In genomic region chr2:175154670-175155082, GRCh38 we compare ENCODE assay signal across 10 cellular contexts. TPM values are rescaled to one million over a fixed set of nuclear protein-coding genes. Genes with fewer than 3 reads are reported as not detected.
DNase-seq lines count a peak whose midpoint lies in the region; ATAC-seq, FAIRE-seq and TF ChIP-seq lines count a peak whose summit lies in the region.
"Had no signal": no experiment of that assay in that cellular context is flagged by ENCODE, and none has a peak within 500 bp of the region (broad histone marks: within the 10 kb centered on the region; RNA-seq: fewer than 3 reads in every experiment).

No MANE protein-coding gene starts in this region.

- no peak for TF ChIP-seq RAD21 in A549 (conservative IDR thresholded peaks at IDR 0.05 in 1 of 2, IDR thresholded peaks at IDR 0.05 in 1 of 2)

- no peaks in the 10 kb centered on the region for H3K27me3 ChIP-seq in astrocyte (ENCODE audit: insufficient read depth, low read length)

- intact Hi-C loops in cardiac septum (cut with DNase I): no loop called here

- no peaks in the 10 kb centered on the region for H3K9me3 Mint-ChIP-seq in astrocyte (ENCODE audit: unreplicated experiment)

- no peak overlapping the region for H2AFZ ChIP-seq in astrocyte (ENCODE audit: low read depth, low read length)

- FAIRE-seq in A549 (lab: Jason Lieb, UNC) (no peak), astrocyte (lab: Jason Lieb, UNC) (peak; percentile 71)
- FAIRE-seq: G401.6 had no signal

- no peaks in the 10 kb centered on the region for H3K27me3 Mint-ChIP-seq in astrocyte (ENCODE audit: low read depth, unreplicated experiment)

- CTCF ChIA-PET in A549 (lab: Yijun Ruan, JAX): no interaction called here

- H3K79me2 ChIP-seq in astrocyte (ENCODE audit: insufficient read depth, low read length): peaks cover 98% of the 10 kb centered on the region

- TF ChIP-seq EP300 in A549 (IDR thresholded peaks at IDR 0.05): no peak

- H3K9me3 ChIP-seq in A549: no peaks in the 10 kb centered on the region
- no peaks in the 10 kb centered on the region for H3K9me3 ChIP-seq in astrocyte (ENCODE audit: insufficient read depth, low read depth, low read length)

- POLR2A ChIA-PET in A549 (lab: Yijun Ruan, JAX): no interaction called here

- peak overlapping the region; percentile 37 for H3K4me2 ChIP-seq in A549
- H3K4me2 ChIP-seq in astrocyte (ENCODE audit: low read length): peak overlapping the region; percentile 74

- DNase-seq in A549 (ENCODE audit: low read depth in 1 of 2, low spot score in 1 of 2): peak in 1 of 2 experiments; percentile 24
- peak; percentile 87 for DNase-seq in astrocyte (ENCODE audit: low read depth)
- DNase-seq in CD1c-positive myeloid dendritic cell (ENCODE audit: extremely low spot score): no peak
- no peak for DNase-seq in cardiac septum (ENCODE audit: low spot score)
- DNase-seq in NCI-H1417 (lab: John Stamatoyannopoulos, UW): no peak
- DNase-seq in activated CD4-positive, alpha-beta T cell treated with anti-CD3 and anti-CD28 coated beads for 1 hour: no peak

- no peak for TF ChIP-seq CTCF in A549 (IDR thresholded peaks at IDR 0.05)
- TF ChIP-seq CTCF in astrocyte (IDR thresholded peaks at IDR 0.05; ENCODE audit: insufficient read depth, low read depth, low read length): no peak

- peaks cover 2% of the 10 kb centered on the region for H3K36me3 ChIP-seq in astrocyte (ENCODE audit: insufficient read depth, low read length)

- peaks cover 74% of the 10 kb centered on the region for H4K20me1 ChIP-seq in astrocyte (ENCODE audit: insufficient read depth, low read length)

- peaks cover 8% of the 10 kb centered on the region for H3K36me3 Mint-ChIP-seq in astrocyte (ENCODE audit: low read depth, unreplicated experiment)

- peak overlapping the region in 1 of 2 experiments; percentile 0; a peak in 1 of 6 replicates for H3K27ac ChIP-seq in A549
- peak overlapping the region; percentile 67 for H3K27ac ChIP-seq in astrocyte (ENCODE audit: low read depth, low read length)
- H3K27ac ChIP-seq: SK-N-MC had no signal

- peak overlapping the region; percentile 42 for H3K4me3 Mint-ChIP-seq in astrocyte (ENCODE audit: unreplicated experiment)

- peak overlapping the region; percentile 73 for H3K27ac Mint-ChIP-seq in astrocyte (ENCODE audit: unreplicated experiment)

- H3K4me1 Mint-ChIP-seq in astrocyte (ENCODE audit: low read depth, unreplicated experiment): peaks cover 29% of the 10 kb centered on the region

- H3K4me3 ChIP-seq in A549 (no peak overlapping the region), astrocyte (ENCODE audit: insufficient read depth, low read depth, low read length) (peak overlapping the region; percentile 7)
- H3K4me3 ChIP-seq: SK-N-MC had no signal

- ATAC-seq in A549: peak; percentile 50 to 87
- ATAC-seq in GM18907 (IDR thresholded peaks at IDR 0.05; ENCODE audit: unreplicated experiment): peak; percentile 73
- peak; percentile 77 for ATAC-seq in HG03196 (IDR thresholded peaks at IDR 0.05; ENCODE audit: unreplicated experiment)

- no peak for TF ChIP-seq POLR2A in A549 (IDR thresholded peaks at IDR 0.05; ENCODE audit: low read length)

- H3K9ac ChIP-seq in astrocyte (ENCODE audit: low read length): peak overlapping the region; percentile 38

- H3K4me1 ChIP-seq in A549 (peaks cover 27% of the 10 kb centered on the region), astrocyte (ENCODE audit: insufficient read depth, low read length) (peaks cover 19% of the 10 kb centered on the region)

TF ChIP-seq in A549, 52 proteins besides CTCF, POLR2A, EP300 and RAD21:
- TF ChIP-seq FOSL2 (IDR thresholded peaks at IDR 0.05) (no peak), FOSL2 (CRISPR knock-in tag; IDR thresholded peaks at IDR 0.05) (peak; percentile 28), HOXA7 (CRISPR knock-in tag; IDR thresholded peaks at IDR 0.05) (no peak)

RNA-seq across cellular contexts. Expression of gene ATF2, which starts 13.3 kb away (rescaled TPM):
- 67.4 and 74.2 TPM in 2 replicates for polyA plus RNA-seq in A549 (2011; rRNA removed)
- 13.3 and 16.4 TPM in 2 replicates for polyA plus RNA-seq in A549 (2012; cell fraction: cytosol; rRNA removed)
- polyA plus RNA-seq in A549 (2012; cell fraction: nucleus; rRNA removed): 7.8 and 8.3 TPM in 2 replicates
- 15.5 to 18.9 TPM (median 18.8 TPM) in 3 replicates for polyA plus RNA-seq in A549 (2017; fragmentation: RNase III; extraction: RNeasy Plus Mini Kit Qiagen cat#74134 plus additional on column Dnase treatment)
- polyA minus RNA-seq in A549 (2011; rRNA and poly(A)+ RNA removed): 115 and 139 TPM in 2 replicates
- 54.7 and 55.8 TPM in 2 replicates for total RNA-seq in astrocyte
- 27.4 TPM for total RNA-seq in cardiac septum

RNA-seq across cellular contexts. Expression of gene ATP5MC3, which starts 26.8 kb away (rescaled TPM):
- 525 and 642 TPM in 2 replicates for polyA plus RNA-seq in A549 (2011; rRNA removed)
- polyA plus RNA-seq in A549 (2012; cell fraction: cytosol; rRNA removed): 562 and 654 TPM in 2 replicates
- polyA plus RNA-seq in A549 (2012; cell fraction: nucleus; rRNA removed): 228 and 283 TPM in 2 replicates
- polyA plus RNA-seq in A549 (2017; fragmentation: RNase III; extraction: RNeasy Plus Mini Kit Qiagen cat#74134 plus additional on column Dnase treatment): 414 to 458 TPM (median 437 TPM) in 3 replicates
- polyA minus RNA-seq in A549 (2011; rRNA and poly(A)+ RNA removed): 124 and 132 TPM in 2 replicates
- total RNA-seq in astrocyte: 273 and 289 TPM in 2 replicates
- total RNA-seq in cardiac septum: 814 TPM
